1 cellular context compared by ENCODE assay signal in the genomic region with DNA sequence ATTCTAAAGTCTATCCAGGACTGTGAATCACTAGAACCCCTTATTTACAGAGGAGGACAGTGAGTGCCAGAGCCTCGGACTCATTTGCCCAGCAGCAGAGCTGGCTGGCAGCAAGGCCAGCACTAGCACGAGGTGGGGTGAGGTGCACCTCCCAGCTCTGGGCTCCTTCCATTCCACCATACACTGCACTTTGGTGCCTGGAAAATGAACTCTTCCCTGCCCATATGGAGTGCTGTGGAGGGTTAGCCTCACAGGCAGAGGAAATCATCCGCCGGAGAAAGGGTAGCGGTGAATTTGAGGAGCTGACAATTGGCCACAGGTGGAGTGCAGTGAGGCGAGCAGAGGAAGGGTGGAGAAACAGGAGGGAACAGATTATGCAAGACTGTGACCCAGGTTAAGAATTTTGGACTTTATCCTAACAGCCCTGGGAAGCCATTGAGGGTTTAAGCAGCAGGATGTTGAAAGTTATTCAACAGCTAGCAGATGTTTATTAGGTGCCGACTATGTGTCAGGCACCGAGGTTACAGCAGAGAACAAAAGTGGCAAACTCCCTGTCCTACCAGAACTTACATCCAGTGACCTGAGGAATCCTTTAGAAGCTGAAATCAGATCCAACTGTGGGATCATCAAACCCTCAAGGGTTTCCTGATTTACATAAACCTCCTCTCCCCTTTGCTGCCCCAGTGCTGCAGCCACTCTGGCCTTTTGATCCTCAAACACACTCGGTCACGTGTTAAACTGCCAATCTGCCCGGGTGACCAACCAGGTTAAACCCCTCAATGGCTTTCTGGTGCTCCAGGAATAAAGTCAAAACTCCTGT.
A peak's percentile ranks its signal among the peaks of the same experiment; 100 is the strongest.
TF ChIP-seq lines count a peak whose summit lies in the region.

No MANE protein-coding gene starts in this region.

TF ChIP-seq in HepG2, 621 proteins besides CTCF, POLR2A, EP300 and RAD21 (continued from another document and continues in another):
- TF ChIP-seq, protein P1, sequence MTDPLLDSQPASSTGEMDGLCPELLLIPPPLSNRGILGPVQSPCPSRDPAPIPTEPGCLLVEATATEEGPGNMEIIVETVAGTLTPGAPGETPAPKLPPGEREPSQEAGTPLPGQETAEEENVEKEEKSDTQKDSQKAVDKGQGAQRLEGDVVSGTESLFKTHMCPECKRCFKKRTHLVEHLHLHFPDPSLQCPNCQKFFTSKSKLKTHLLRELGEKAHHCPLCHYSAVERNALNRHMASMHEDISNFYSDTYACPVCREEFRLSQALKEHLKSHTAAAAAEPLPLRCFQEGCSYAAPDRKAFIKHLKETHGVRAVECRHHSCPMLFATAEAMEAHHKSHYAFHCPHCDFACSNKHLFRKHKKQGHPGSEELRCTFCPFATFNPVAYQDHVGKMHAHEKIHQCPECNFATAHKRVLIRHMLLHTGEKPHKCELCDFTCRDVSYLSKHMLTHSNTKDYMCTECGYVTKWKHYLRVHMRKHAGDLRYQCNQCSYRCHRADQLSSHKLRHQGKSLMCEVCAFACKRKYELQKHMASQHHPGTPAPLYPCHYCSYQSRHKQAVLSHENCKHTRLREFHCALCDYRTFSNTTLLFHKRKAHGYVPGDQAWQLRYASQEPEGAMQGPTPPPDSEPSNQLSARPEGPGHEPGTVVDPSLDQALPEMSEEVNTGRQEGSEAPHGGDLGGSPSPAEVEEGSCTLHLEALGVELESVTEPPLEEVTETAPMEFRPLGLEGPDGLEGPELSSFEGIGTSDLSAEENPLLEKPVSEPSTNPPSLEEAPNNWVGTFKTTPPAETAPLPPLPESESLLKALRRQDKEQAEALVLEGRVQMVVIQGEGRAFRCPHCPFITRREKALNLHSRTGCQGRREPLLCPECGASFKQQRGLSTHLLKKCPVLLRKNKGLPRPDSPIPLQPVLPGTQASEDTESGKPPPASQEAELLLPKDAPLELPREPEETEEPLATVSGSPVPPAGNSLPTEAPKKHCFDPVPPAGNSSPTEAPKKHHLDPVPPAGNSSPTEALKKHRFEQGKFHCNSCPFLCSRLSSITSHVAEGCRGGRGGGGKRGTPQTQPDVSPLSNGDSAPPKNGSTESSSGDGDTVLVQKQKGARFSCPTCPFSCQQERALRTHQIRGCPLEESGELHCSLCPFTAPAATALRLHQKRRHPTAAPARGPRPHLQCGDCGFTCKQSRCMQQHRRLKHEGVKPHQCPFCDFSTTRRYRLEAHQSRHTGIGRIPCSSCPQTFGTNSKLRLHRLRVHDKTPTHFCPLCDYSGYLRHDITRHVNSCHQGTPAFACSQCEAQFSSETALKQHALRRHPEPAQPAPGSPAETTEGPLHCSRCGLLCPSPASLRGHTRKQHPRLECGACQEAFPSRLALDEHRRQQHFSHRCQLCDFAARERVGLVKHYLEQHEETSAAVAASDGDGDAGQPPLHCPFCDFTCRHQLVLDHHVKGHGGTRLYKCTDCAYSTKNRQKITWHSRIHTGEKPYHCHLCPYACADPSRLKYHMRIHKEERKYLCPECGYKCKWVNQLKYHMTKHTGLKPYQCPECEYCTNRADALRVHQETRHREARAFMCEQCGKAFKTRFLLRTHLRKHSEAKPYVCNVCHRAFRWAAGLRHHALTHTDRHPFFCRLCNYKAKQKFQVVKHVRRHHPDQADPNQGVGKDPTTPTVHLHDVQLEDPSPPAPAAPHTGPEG (CRISPR knock-in tag; IDR thresholded peaks at IDR 0.05): no peak
- TF ChIP-seq ATF7-NPFF (CRISPR knock-in tag; IDR thresholded peaks at IDR 0.05; ENCODE audit: low read depth) (peak; percentile 32; the same call in 1 of the 2 replicates), KLF11 (CRISPR knock-in tag; IDR thresholded peaks at IDR 0.05) (peak; percentile 86; the same call in 1 of the 2 replicates), ZNF549 (CRISPR knock-in tag; IDR thresholded peaks at IDR 0.05) (no peak), ZNF547 (CRISPR knock-in tag; IDR thresholded peaks at IDR 0.05) (no peak; the same call in 1 of the 2 replicates), MTF1 (CRISPR knock-in tag; IDR thresholded peaks at IDR 0.05) (no peak), ISL2 (CRISPR knock-in tag; IDR thresholded peaks at IDR 0.05) (peak; percentile 83), ZFP1 (CRISPR knock-in tag; IDR thresholded peaks at IDR 0.05) (peak; percentile 82), ZNF816 (CRISPR knock-in tag; IDR thresholded peaks at IDR 0.05; ENCODE audit: borderline replicate concordance) (peak; percentile 85; the same call in 1 of the 2 replicates), ZBTB21 (CRISPR knock-in tag; IDR thresholded peaks at IDR 0.05) (no peak), RFX1 (IDR thresholded peaks at IDR 0.05) (no peak), HDAC1 (CRISPR knock-in tag; IDR thresholded peaks at IDR 0.05) (peak; percentile 86), SMAD9 (CRISPR knock-in tag; IDR thresholded peaks at IDR 0.05) (peak; percentile 30; the same call in 1 of the 2 replicates), ZBTB42 (CRISPR knock-in tag; IDR thresholded peaks at IDR 0.05) (no peak), SRF (IDR thresholded peaks at IDR 0.05; ENCODE audit: low read depth, low read length) (no peak; the same call in 1 of the 2 replicates)
- TF ChIP-seq, protein P2, sequence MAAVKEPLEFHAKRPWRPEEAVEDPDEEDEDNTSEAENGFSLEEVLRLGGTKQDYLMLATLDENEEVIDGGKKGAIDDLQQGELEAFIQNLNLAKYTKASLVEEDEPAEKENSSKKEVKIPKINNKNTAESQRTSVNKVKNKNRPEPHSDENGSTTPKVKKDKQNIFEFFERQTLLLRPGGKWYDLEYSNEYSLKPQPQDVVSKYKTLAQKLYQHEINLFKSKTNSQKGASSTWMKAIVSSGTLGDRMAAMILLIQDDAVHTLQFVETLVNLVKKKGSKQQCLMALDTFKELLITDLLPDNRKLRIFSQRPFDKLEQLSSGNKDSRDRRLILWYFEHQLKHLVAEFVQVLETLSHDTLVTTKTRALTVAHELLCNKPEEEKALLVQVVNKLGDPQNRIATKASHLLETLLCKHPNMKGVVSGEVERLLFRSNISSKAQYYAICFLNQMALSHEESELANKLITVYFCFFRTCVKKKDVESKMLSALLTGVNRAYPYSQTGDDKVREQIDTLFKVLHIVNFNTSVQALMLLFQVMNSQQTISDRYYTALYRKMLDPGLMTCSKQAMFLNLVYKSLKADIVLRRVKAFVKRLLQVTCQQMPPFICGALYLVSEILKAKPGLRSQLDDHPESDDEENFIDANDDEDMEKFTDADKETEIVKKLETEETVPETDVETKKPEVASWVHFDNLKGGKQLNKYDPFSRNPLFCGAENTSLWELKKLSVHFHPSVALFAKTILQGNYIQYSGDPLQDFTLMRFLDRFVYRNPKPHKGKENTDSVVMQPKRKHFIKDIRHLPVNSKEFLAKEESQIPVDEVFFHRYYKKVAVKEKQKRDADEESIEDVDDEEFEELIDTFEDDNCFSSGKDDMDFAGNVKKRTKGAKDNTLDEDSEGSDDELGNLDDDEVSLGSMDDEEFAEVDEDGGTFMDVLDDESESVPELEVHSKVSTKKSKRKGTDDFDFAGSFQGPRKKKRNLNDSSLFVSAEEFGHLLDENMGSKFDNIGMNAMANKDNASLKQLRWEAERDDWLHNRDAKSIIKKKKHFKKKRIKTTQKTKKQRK (IDR thresholded peaks at IDR 0.05; ENCODE audit: low read length): no peak
- TF ChIP-seq, protein P3, sequence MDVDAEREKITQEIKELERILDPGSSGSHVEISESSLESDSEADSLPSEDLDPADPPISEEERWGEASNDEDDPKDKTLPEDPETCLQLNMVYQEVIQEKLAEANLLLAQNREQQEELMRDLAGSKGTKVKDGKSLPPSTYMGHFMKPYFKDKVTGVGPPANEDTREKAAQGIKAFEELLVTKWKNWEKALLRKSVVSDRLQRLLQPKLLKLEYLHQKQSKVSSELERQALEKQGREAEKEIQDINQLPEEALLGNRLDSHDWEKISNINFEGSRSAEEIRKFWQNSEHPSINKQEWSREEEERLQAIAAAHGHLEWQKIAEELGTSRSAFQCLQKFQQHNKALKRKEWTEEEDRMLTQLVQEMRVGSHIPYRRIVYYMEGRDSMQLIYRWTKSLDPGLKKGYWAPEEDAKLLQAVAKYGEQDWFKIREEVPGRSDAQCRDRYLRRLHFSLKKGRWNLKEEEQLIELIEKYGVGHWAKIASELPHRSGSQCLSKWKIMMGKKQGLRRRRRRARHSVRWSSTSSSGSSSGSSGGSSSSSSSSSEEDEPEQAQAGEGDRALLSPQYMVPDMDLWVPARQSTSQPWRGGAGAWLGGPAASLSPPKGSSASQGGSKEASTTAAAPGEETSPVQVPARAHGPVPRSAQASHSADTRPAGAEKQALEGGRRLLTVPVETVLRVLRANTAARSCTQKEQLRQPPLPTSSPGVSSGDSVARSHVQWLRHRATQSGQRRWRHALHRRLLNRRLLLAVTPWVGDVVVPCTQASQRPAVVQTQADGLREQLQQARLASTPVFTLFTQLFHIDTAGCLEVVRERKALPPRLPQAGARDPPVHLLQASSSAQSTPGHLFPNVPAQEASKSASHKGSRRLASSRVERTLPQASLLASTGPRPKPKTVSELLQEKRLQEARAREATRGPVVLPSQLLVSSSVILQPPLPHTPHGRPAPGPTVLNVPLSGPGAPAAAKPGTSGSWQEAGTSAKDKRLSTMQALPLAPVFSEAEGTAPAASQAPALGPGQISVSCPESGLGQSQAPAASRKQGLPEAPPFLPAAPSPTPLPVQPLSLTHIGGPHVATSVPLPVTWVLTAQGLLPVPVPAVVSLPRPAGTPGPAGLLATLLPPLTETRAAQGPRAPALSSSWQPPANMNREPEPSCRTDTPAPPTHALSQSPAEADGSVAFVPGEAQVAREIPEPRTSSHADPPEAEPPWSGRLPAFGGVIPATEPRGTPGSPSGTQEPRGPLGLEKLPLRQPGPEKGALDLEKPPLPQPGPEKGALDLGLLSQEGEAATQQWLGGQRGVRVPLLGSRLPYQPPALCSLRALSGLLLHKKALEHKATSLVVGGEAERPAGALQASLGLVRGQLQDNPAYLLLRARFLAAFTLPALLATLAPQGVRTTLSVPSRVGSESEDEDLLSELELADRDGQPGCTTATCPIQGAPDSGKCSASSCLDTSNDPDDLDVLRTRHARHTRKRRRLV (CRISPR knock-in tag; IDR thresholded peaks at IDR 0.05): peak; percentile 93
- TF ChIP-seq, protein P4, sequence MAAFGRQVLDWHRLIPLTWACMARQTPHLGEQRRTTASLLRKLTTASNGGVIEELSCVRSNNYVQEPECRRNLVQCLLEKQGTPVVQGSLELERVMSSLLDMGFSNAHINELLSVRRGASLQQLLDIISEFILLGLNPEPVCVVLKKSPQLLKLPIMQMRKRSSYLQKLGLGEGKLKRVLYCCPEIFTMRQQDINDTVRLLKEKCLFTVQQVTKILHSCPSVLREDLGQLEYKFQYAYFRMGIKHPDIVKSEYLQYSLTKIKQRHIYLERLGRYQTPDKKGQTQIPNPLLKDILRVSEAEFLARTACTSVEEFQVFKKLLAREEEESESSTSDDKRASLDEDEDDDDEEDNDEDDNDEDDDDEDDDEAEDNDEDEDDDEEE (CRISPR knock-in tag; IDR thresholded peaks at IDR 0.05): peak; percentile 25; the same call in 1 of the 2 replicates
- TF ChIP-seq, protein P5, sequence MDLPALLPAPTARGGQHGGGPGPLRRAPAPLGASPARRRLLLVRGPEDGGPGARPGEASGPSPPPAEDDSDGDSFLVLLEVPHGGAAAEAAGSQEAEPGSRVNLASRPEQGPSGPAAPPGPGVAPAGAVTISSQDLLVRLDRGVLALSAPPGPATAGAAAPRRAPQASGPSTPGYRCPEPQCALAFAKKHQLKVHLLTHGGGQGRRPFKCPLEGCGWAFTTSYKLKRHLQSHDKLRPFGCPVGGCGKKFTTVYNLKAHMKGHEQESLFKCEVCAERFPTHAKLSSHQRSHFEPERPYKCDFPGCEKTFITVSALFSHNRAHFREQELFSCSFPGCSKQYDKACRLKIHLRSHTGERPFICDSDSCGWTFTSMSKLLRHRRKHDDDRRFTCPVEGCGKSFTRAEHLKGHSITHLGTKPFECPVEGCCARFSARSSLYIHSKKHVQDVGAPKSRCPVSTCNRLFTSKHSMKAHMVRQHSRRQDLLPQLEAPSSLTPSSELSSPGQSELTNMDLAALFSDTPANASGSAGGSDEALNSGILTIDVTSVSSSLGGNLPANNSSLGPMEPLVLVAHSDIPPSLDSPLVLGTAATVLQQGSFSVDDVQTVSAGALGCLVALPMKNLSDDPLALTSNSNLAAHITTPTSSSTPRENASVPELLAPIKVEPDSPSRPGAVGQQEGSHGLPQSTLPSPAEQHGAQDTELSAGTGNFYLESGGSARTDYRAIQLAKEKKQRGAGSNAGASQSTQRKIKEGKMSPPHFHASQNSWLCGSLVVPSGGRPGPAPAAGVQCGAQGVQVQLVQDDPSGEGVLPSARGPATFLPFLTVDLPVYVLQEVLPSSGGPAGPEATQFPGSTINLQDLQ (CRISPR knock-in tag; IDR thresholded peaks at IDR 0.05): no peak
- TF ChIP-seq, protein P6, sequence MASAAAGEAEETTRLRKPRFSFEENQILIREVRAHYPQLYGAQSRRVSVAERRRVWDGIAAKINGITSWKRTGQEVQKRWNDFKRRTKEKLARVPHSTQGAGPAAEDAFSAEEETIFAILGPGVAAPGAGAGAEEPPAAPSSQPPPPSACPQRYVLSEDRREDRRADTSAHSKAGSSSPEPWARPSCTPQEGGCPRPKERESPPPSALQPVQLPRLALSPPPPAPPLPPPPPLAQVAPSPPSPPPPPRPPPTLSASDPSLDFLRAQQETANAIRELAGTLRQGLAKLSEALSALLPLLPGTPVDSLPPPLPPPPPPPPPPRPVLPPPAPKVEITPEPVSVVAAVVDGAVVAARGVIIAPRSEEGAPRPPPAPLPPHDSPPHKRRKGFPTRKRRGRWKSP (CRISPR knock-in tag; IDR thresholded peaks at IDR 0.05): peak; percentile 71
- TF ChIP-seq, protein P7, sequence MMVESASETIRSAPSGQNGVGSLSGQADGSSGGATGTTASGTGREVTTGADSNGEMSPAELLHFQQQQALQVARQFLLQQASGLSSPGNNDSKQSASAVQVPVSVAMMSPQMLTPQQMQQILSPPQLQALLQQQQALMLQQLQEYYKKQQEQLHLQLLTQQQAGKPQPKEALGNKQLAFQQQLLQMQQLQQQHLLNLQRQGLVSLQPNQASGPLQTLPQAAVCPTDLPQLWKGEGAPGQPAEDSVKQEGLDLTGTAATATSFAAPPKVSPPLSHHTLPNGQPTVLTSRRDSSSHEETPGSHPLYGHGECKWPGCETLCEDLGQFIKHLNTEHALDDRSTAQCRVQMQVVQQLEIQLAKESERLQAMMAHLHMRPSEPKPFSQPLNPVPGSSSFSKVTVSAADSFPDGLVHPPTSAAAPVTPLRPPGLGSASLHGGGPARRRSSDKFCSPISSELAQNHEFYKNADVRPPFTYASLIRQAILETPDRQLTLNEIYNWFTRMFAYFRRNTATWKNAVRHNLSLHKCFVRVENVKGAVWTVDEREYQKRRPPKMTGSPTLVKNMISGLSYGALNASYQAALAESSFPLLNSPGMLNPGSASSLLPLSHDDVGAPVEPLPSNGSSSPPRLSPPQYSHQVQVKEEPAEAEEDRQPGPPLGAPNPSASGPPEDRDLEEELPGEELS (CRISPR knock-in tag; IDR thresholded peaks at IDR 0.05): peak; percentile 87
- TF ChIP-seq, protein P8, sequence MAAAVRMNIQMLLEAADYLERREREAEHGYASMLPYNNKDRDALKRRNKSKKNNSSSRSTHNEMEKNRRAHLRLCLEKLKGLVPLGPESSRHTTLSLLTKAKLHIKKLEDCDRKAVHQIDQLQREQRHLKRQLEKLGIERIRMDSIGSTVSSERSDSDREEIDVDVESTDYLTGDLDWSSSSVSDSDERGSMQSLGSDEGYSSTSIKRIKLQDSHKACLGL (CRISPR knock-in tag; IDR thresholded peaks at IDR 0.05): no peak
- TF ChIP-seq, protein P9, sequence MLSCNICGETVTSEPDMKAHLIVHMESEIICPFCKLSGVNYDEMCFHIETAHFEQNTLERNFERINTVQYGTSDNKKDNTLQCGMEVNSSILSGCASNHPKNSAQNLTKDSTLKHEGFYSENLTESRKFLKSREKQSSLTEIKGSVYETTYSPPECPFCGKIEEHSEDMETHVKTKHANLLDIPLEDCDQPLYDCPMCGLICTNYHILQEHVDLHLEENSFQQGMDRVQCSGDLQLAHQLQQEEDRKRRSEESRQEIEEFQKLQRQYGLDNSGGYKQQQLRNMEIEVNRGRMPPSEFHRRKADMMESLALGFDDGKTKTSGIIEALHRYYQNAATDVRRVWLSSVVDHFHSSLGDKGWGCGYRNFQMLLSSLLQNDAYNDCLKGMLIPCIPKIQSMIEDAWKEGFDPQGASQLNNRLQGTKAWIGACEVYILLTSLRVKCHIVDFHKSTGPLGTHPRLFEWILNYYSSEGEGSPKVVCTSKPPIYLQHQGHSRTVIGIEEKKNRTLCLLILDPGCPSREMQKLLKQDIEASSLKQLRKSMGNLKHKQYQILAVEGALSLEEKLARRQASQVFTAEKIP (CRISPR knock-in tag; IDR thresholded peaks at IDR 0.05; ENCODE audit: borderline replicate concordance): no peak
